In genomic region chr17:59423903-59424302, GRCh38 we compare ENCODE assay signal across 14 cellular contexts.
DNase-seq lines count a peak whose midpoint lies in the region; ATAC-seq, FAIRE-seq and TF ChIP-seq lines count a peak whose summit lies in the region.
"Had no signal": no experiment of that assay in that cellular context is flagged by ENCODE, and none has a peak within 500 bp of the region (broad histone marks: within the 10 kb centered on the region; RNA-seq: fewer than 3 reads in every experiment).

No MANE protein-coding gene starts in this region.

- H3K4me1 ChIP-seq in heart left ventricle (peaks cover 4 to 85% (median 66%) of the 10 kb centered on the region in 12 donors), endothelial cell of umbilical vein (ENCODE audit: control insufficient read depth, extremely low read depth, insufficient read depth, low read length) (peaks cover 62% of the 10 kb centered on the region), osteoblast (ENCODE audit: insufficient read depth, low read length) (peaks cover 59% of the 10 kb centered on the region), upper lobe of right lung (peaks cover 40% of the 10 kb centered on the region)

- no TSS peak for BruUV-seq in endothelial cell of umbilical vein (replicated peaks; lab: Mats Ljungman, UMichigan)

- dilution Hi-C loops in endothelial cell of umbilical vein (cut with MboI; ENCODE audit: extremely low pct_ligation_motif_present, low sequenced_read_pairs): no loop called here

- H3K36me3 ChIP-seq in heart left ventricle (no peaks in the 10 kb centered on the region), endothelial cell of umbilical vein (ENCODE audit: control insufficient read depth in 2 of 2, extremely low read depth in 1 of 2, insufficient read depth in 2 of 2, low read length in 2 of 2) (no peaks in the 10 kb centered on the region), osteoblast (ENCODE audit: insufficient read depth, low read length) (no peaks in the 10 kb centered on the region), upper lobe of right lung (no peaks in the 10 kb centered on the region)
- H3K36me3 ChIP-seq: ovary had no signal

- ATAC-seq in heart left ventricle: no peak
- ATAC-seq in sciatic nerve: no peak
- ATAC-seq in upper lobe of right lung: no peak
- ATAC-seq: activated CD4-positive, alpha-beta T cell treated with anti-CD3 and anti-CD28 coated beads for 36 hours had no signal

- DNase-seq in heart left ventricle (no peak), cardiac septum (ENCODE audit: low spot score) (no peak), endothelial cell of umbilical vein (ENCODE audit: low read depth, low spot score) (no peak), osteoblast (ENCODE audit: insufficient read length, low spot score, missing footprints) (no peak), AG20443 (ENCODE audit: low spot score) (no peak), sciatic nerve (ENCODE audit: low spot score) (no peak), upper lobe of right lung (no peak), amygdala (lab: John Stamatoyannopoulos, UW) (no peak)
- DNase-seq: activated CD4-positive, alpha-beta T cell treated with anti-CD3 and anti-CD28 coated beads for 36 hours; activated T-cell treated with anti-CD3 and anti-CD28 coated beads, Interleukin-2, amount 50 U/mL, for 1 hour; COR-L47; GF-D8; NCI-H748 treated with DMSO at 0.1 percent for 48 hours had no signal

- H3K4me3 ChIP-seq in heart left ventricle: no peak overlapping the region
- H3K4me3 ChIP-seq in endothelial cell of umbilical vein (replicated peaks in 1 of 3; ENCODE audit: insufficient read depth in 1 of 3, low read depth in 1 of 3, low read length in 3 of 3): no peak overlapping the region
- no peak overlapping the region for H3K4me3 ChIP-seq in osteoblast (ENCODE audit: insufficient read depth, low read length)
- no peak overlapping the region for H3K4me3 ChIP-seq in upper lobe of right lung
- H3K4me3 ChIP-seq: ovary had no signal

- H3K27me3 ChIP-seq in heart left ventricle (no peaks in the 10 kb centered on the region), endothelial cell of umbilical vein (ENCODE audit: control insufficient read depth in 2 of 2, insufficient read depth in 2 of 2, low read length in 2 of 2) (no peaks in the 10 kb centered on the region), osteoblast (ENCODE audit: insufficient read depth, low read length) (no peaks in the 10 kb centered on the region), upper lobe of right lung (no peaks in the 10 kb centered on the region)
- H3K27me3 ChIP-seq: ovary had no signal

- FAIRE-seq in endothelial cell of umbilical vein (lab: Jason Lieb, UNC): no peak

- POLR2A ChIA-PET in endothelial cell of umbilical vein (lab: Charles Lee): interaction anchor here (0.6 to 1.2 kb wide), 4 partner anchors 18 to 46 kb away, joined by 3 to 6 read pairs (median 4); no protein-coding TSS in a partner anchor

- WGBS in heart left ventricle, 4 donors: 59 to 70% (median 66%) methylated on average over 8 to 9 of the region's 9 CpGs

- H2AFZ ChIP-seq in endothelial cell of umbilical vein (ENCODE audit: low read depth, low read length): no peak overlapping the region
- H2AFZ ChIP-seq in osteoblast (ENCODE audit: low read length): no peak overlapping the region

- H3K9me1 ChIP-seq in endothelial cell of umbilical vein (replicated peaks; ENCODE audit: control insufficient read depth, extremely low read depth, insufficient read depth, low read length): no peaks in the 10 kb centered on the region

- TF ChIP-seq POLR2A in heart left ventricle (IDR thresholded peaks at IDR 0.05): no peak
- TF ChIP-seq POLR2A in endothelial cell of umbilical vein (IDR thresholded peaks at IDR 0.05; ENCODE audit: low read depth, low read length): no peak

- CTCF ChIA-PET in endothelial cell of umbilical vein (lab: Charles Lee): interaction anchor here (1.4 to 6.7 kb wide), 5 partner anchors 11 to 94 kb away, joined by 3 to 96 read pairs (median 8); no protein-coding TSS in a partner anchor

- no peak overlapping the region for H3K9ac ChIP-seq in endothelial cell of umbilical vein (replicated peaks; ENCODE audit: extremely low read depth, insufficient read depth, low read length)

- intact Hi-C loops in heart left ventricle (cut with DNase I) (loop anchor here in 6 of 10 donors (5.0 to 10.0 kb wide), 4 partner anchors 37 to 89 kb away; partner anchors contain the start of gene YPEL2 (in 2 of the 6)), cardiac septum (cut with DNase I) (loop anchor here (1.0 to 2.0 kb wide), 3 partner anchors 17 to 93 kb away; partner anchors contain the start of gene YPEL2), endothelial cell of umbilical vein (cut with micrococcal nuclease) (no loop called here), sciatic nerve (cut with DNase I) (no loop called here), upper lobe of right lung (cut with DNase I) (no loop called here)

- no peaks in the 10 kb centered on the region for H4K20me1 ChIP-seq in endothelial cell of umbilical vein (replicated peaks; ENCODE audit: control insufficient read depth, extremely low read depth, insufficient read depth, low read length)
- H4K20me1 ChIP-seq in osteoblast (ENCODE audit: insufficient read depth, low read length): no peaks in the 10 kb centered on the region

- TF ChIP-seq CTCF in heart left ventricle (IDR thresholded peaks at IDR 0.05) (no peak), endothelial cell of umbilical vein (IDR thresholded peaks at IDR 0.05; ENCODE audit: extremely low read depth in 1 of 2, insufficient read depth in 1 of 2, low read depth in 1 of 2, low read length in 2 of 2) (no peak), osteoblast (IDR thresholded peaks at IDR 0.05; ENCODE audit: extremely low read depth, low read depth, low read length) (no peak), upper lobe of right lung (IDR thresholded peaks at IDR 0.05) (no peak)

- H3K9me3 ChIP-seq in heart left ventricle (no peaks in the 10 kb centered on the region), endothelial cell of umbilical vein (replicated peaks; ENCODE audit: control insufficient read depth, insufficient read depth, low read length) (no peaks in the 10 kb centered on the region), osteoblast (ENCODE audit: low read depth, low read length) (no peaks in the 10 kb centered on the region), upper lobe of right lung (no peaks in the 10 kb centered on the region)
- H3K9me3 ChIP-seq: ovary had no signal

- no peaks in the 10 kb centered on the region for H3K79me2 ChIP-seq in endothelial cell of umbilical vein (ENCODE audit: control insufficient read depth, insufficient read depth, low read length)
- H3K79me2 ChIP-seq in osteoblast (ENCODE audit: insufficient read depth, low read length): no peaks in the 10 kb centered on the region

- H3K27ac ChIP-seq in heart left ventricle (peak overlapping the region; percentile 81 to 96 (median 94)), endothelial cell of umbilical vein (ENCODE audit: insufficient read depth, low read depth, low read length) (peak overlapping the region; percentile 65), osteoblast (ENCODE audit: low read depth, low read length) (peak overlapping the region; percentile 52), upper lobe of right lung (no peak overlapping the region)

- H3K4me2 ChIP-seq in endothelial cell of umbilical vein (ENCODE audit: insufficient read depth, low read length) (no peak overlapping the region), osteoblast (ENCODE audit: insufficient read depth, low read length) (peak overlapping the region; percentile 16)

TF ChIP-seq in endothelial cell of umbilical vein, 7 proteins besides CTCF, POLR2A, EP300 and RAD21:
- TF ChIP-seq GATA2 (IDR thresholded peaks at IDR 0.05; ENCODE audit: insufficient read depth, insufficient read length, low read depth, low read length) (no peak), MYC (IDR thresholded peaks at IDR 0.05; ENCODE audit: low read depth, low read length) (no peak), POLR2AphosphoS5 (IDR thresholded peaks at IDR 0.05; ENCODE audit: insufficient read depth, low read depth, low read length) (no peak), JUN (IDR thresholded peaks at IDR 0.05; ENCODE audit: borderline replicate concordance, insufficient read depth, insufficient read length, low read depth) (no peak), EZH2 (IDR thresholded peaks at IDR 0.05; ENCODE audit: borderline replicate concordance, low read depth, low read length, severe bottlenecking) (no peak)

Comparison
In these comparisons a context has a peak if more than half of its experiments do, and no peak if none do; other contexts are left out.
1. intact Hi-C loops: an anchor here in heart left ventricle (5.0 to 10.0 kb wide) and cardiac septum (1.0 to 2.0 kb wide); none called in endothelial cell of umbilical vein, sciatic nerve and upper lobe of right lung.